ENCODE assay signal across 1 cellular context in the genomic region with DNA sequence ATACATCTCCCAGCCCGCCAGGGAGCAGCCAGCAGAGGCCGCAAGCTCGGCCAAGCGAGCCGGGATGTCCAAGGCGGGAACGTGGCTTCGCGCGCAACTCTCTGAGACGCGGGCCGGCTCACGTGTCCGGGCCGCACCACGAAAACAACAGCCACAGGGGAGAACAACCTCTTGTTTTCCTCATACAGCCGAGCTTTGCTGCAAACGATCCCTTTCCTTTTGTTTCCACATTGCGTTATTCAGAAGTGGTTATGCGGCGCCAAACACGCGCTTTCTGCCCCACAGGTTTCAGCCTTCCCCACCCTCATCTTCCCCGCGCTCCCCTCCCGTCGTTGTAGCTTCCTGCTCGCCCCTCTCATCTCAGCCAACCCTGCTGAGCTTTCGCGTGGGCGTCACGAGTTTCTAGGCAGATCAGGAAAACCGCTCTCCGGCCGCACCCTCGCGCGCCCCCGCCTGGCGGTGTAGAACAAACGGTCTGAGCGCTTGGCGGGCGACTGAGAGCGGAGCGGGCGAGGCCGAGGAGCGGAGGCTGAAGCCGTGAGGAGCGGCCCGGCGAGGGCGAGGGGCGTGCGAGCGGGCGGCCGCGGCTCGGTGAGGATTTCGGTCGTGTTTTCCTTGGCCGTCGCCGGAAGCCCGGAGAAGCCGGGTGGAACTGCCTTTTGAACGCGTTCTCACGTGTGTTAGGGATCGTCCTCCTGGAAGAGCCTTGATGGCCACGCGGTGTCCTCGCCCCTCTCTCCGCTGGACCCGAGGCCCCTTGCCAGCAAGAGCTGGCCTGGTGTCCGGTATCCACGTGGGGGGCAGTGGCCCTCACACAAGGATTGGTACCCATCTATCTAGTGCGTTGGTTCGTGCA.
TF ChIP-seq lines count a peak whose summit lies in the region.

No MANE protein-coding gene starts in this region.

TF ChIP-seq in HepG2, 621 proteins besides CTCF, POLR2A, EP300 and RAD21 (continued from another document and continues in another):
- no peak for TF ChIP-seq ZNF772 (CRISPR knock-in tag; IDR thresholded peaks at IDR 0.05)
- no peak for TF ChIP-seq HMGA1 (CRISPR knock-in tag; conservative IDR thresholded peaks at IDR 0.05)
- no peak for TF ChIP-seq POLR2G (IDR thresholded peaks at IDR 0.05; ENCODE audit: low read depth, low read length)
- TF ChIP-seq ZBTB7B (CRISPR knock-in tag; IDR thresholded peaks at IDR 0.05): no peak
- no peak for TF ChIP-seq ZNF7 (CRISPR knock-in tag; IDR thresholded peaks at IDR 0.05)
- TF ChIP-seq NFKB2 (CRISPR knock-in tag; IDR thresholded peaks at IDR 0.05; ENCODE audit: borderline replicate concordance): no peak
- no peak for TF ChIP-seq MAFF (IDR thresholded peaks at IDR 0.05; ENCODE audit: low read depth, low read length)
- TF ChIP-seq, protein P1, sequence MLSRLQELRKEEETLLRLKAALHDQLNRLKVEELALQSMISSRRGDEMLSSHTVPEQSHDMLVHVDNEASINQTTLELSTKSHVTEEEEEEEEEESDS (CRISPR knock-in tag; IDR thresholded peaks at IDR 0.05; ENCODE audit: borderline replicate concordance): no peak
- TF ChIP-seq SATB2 (CRISPR knock-in tag; IDR thresholded peaks at IDR 0.05): no peak
- TF ChIP-seq, protein P2, sequence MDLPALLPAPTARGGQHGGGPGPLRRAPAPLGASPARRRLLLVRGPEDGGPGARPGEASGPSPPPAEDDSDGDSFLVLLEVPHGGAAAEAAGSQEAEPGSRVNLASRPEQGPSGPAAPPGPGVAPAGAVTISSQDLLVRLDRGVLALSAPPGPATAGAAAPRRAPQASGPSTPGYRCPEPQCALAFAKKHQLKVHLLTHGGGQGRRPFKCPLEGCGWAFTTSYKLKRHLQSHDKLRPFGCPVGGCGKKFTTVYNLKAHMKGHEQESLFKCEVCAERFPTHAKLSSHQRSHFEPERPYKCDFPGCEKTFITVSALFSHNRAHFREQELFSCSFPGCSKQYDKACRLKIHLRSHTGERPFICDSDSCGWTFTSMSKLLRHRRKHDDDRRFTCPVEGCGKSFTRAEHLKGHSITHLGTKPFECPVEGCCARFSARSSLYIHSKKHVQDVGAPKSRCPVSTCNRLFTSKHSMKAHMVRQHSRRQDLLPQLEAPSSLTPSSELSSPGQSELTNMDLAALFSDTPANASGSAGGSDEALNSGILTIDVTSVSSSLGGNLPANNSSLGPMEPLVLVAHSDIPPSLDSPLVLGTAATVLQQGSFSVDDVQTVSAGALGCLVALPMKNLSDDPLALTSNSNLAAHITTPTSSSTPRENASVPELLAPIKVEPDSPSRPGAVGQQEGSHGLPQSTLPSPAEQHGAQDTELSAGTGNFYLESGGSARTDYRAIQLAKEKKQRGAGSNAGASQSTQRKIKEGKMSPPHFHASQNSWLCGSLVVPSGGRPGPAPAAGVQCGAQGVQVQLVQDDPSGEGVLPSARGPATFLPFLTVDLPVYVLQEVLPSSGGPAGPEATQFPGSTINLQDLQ (CRISPR knock-in tag; IDR thresholded peaks at IDR 0.05): no peak
- no peak for TF ChIP-seq ZNF3 (CRISPR knock-in tag; IDR thresholded peaks at IDR 0.05)
- TF ChIP-seq ZNF350 (CRISPR knock-in tag; IDR thresholded peaks at IDR 0.05; ENCODE audit: borderline replicate concordance, low read depth): 0 out of 2 replicates have a peak, but pooled peaks have one; percentile 9
- no peak for TF ChIP-seq STAT5B (CRISPR knock-in tag; IDR thresholded peaks at IDR 0.05)
- no peak for TF ChIP-seq ZNF253 (CRISPR knock-in tag; IDR thresholded peaks at IDR 0.05; ENCODE audit: borderline replicate concordance)
- no peak for TF ChIP-seq ZNF180 (CRISPR knock-in tag; IDR thresholded peaks at IDR 0.05; ENCODE audit: borderline replicate concordance, low read depth)
- TF ChIP-seq ZNF563 (CRISPR knock-in tag; IDR thresholded peaks at IDR 0.05): no peak
- TF ChIP-seq, protein P3, sequence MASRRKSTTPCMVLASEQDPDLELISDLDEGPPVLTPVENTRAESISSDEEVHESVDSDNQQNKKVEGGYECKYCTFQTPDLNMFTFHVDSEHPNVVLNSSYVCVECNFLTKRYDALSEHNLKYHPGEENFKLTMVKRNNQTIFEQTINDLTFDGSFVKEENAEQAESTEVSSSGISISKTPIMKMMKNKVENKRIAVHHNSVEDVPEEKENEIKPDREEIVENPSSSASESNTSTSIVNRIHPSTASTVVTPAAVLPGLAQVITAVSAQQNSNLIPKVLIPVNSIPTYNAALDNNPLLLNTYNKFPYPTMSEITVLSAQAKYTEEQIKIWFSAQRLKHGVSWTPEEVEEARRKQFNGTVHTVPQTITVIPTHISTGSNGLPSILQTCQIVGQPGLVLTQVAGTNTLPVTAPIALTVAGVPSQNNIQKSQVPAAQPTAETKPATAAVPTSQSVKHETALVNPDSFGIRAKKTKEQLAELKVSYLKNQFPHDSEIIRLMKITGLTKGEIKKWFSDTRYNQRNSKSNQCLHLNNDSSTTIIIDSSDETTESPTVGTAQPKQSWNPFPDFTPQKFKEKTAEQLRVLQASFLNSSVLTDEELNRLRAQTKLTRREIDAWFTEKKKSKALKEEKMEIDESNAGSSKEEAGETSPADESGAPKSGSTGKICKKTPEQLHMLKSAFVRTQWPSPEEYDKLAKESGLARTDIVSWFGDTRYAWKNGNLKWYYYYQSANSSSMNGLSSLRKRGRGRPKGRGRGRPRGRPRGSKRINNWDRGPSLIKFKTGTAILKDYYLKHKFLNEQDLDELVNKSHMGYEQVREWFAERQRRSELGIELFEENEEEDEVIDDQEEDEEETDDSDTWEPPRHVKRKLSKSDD (CRISPR knock-in tag; IDR thresholded peaks at IDR 0.05; ENCODE audit: low read depth): peak; percentile 83
- TF ChIP-seq, protein P4, sequence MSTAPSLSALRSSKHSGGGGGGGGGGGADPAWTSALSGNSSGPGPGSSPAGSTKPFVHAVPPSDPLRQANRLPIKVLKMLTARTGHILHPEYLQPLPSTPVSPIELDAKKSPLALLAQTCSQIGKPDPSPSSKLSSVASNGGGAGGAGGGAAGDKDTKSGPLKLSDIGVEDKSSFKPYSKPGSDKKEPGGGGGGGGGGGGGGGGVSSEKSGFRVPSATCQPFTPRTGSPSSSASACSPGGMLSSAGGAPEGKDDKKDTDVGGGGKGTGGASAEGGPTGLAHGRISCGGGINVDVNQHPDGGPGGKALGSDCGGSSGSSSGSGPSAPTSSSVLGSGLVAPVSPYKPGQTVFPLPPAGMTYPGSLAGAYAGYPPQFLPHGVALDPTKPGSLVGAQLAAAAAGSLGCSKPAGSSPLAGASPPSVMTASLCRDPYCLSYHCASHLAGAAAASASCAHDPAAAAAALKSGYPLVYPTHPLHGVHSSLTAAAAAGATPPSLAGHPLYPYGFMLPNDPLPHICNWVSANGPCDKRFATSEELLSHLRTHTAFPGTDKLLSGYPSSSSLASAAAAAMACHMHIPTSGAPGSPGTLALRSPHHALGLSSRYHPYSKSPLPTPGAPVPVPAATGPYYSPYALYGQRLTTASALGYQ (CRISPR knock-in tag; IDR thresholded peaks at IDR 0.05): no peak
- TF ChIP-seq SALL1 (CRISPR knock-in tag; IDR thresholded peaks at IDR 0.05): peak; percentile 43; the same call in 1 of the 2 replicates
- TF ChIP-seq ATM (IDR thresholded peaks at IDR 0.05; ENCODE audit: borderline replicate concordance): no peak
- no peak for TF ChIP-seq ZEB1 (IDR thresholded peaks at IDR 0.05; ENCODE audit: insufficient replicate concordance, low read depth)
- TF ChIP-seq, protein P5, sequence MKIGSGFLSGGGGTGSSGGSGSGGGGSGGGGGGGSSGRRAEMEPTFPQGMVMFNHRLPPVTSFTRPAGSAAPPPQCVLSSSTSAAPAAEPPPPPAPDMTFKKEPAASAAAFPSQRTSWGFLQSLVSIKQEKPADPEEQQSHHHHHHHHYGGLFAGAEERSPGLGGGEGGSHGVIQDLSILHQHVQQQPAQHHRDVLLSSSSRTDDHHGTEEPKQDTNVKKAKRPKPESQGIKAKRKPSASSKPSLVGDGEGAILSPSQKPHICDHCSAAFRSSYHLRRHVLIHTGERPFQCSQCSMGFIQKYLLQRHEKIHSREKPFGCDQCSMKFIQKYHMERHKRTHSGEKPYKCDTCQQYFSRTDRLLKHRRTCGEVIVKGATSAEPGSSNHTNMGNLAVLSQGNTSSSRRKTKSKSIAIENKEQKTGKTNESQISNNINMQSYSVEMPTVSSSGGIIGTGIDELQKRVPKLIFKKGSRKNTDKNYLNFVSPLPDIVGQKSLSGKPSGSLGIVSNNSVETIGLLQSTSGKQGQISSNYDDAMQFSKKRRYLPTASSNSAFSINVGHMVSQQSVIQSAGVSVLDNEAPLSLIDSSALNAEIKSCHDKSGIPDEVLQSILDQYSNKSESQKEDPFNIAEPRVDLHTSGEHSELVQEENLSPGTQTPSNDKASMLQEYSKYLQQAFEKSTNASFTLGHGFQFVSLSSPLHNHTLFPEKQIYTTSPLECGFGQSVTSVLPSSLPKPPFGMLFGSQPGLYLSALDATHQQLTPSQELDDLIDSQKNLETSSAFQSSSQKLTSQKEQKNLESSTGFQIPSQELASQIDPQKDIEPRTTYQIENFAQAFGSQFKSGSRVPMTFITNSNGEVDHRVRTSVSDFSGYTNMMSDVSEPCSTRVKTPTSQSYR (CRISPR knock-in tag; IDR thresholded peaks at IDR 0.05; ENCODE audit: borderline replicate concordance): no peak
- no peak for TF ChIP-seq MTF1 (CRISPR knock-in tag; IDR thresholded peaks at IDR 0.05)
- no peak for TF ChIP-seq AGO1 (IDR thresholded peaks at IDR 0.05; ENCODE audit: low read depth, low read length, poor library complexity, severe bottlenecking)
- TF ChIP-seq AGO2 (optimal IDR thresholded peaks at IDR 0.05; ENCODE audit: low read depth, low read length): no peak
- TF ChIP-seq ZNF841 (CRISPR knock-in tag; IDR thresholded peaks at IDR 0.05; ENCODE audit: borderline replicate concordance): no peak
- TF ChIP-seq ZNF17 (CRISPR knock-in tag; IDR thresholded peaks at IDR 0.05): no peak
- no peak for TF ChIP-seq RXRB (CRISPR knock-in tag; IDR thresholded peaks at IDR 0.05; ENCODE audit: borderline replicate concordance)
- TF ChIP-seq, protein P6, sequence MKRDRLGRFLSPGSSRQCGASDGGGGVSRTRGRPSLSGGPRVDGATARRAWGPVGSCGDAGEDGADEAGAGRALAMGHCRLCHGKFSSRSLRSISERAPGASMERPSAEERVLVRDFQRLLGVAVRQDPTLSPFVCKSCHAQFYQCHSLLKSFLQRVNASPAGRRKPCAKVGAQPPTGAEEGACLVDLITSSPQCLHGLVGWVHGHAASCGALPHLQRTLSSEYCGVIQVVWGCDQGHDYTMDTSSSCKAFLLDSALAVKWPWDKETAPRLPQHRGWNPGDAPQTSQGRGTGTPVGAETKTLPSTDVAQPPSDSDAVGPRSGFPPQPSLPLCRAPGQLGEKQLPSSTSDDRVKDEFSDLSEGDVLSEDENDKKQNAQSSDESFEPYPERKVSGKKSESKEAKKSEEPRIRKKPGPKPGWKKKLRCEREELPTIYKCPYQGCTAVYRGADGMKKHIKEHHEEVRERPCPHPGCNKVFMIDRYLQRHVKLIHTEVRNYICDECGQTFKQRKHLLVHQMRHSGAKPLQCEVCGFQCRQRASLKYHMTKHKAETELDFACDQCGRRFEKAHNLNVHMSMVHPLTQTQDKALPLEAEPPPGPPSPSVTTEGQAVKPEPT (CRISPR knock-in tag; IDR thresholded peaks at IDR 0.05; ENCODE audit: low read depth): no peak
- TF ChIP-seq CEBPG (CRISPR knock-in tag; IDR thresholded peaks at IDR 0.05): no peak
- TF ChIP-seq, protein P7, sequence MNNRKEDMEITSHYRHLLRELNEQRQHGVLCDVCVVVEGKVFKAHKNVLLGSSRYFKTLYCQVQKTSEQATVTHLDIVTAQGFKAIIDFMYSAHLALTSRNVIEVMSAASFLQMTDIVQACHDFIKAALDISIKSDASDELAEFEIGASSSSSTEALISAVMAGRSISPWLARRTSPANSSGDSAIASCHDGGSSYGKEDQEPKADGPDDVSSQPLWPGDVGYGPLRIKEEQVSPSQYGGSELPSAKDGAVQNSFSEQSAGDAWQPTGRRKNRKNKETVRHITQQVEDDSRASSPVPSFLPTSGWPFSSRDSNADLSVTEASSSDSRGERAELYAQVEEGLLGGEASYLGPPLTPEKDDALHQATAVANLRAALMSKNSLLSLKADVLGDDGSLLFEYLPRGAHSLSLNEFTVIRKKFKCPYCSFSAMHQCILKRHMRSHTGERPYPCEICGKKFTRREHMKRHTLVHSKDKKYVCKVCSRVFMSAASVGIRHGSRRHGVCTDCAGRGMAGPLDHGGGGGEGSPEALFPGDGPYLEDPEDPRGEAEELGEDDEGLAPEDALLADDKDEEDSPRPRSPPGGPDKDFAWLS (CRISPR knock-in tag; IDR thresholded peaks at IDR 0.05; ENCODE audit: borderline replicate concordance): no peak
- TF ChIP-seq SP140L (CRISPR knock-in tag; IDR thresholded peaks at IDR 0.05; ENCODE audit: borderline replicate concordance): no peak
- TF ChIP-seq ZNF335 (CRISPR knock-in tag; IDR thresholded peaks at IDR 0.05): no peak
- no peak for TF ChIP-seq ZNF775 (CRISPR knock-in tag; IDR thresholded peaks at IDR 0.05; ENCODE audit: borderline replicate concordance)
- peak; percentile 50; the same call in 1 of the 2 replicates for TF ChIP-seq RCOR2 (CRISPR knock-in tag; IDR thresholded peaks at IDR 0.05)
- TF ChIP-seq, protein P8, sequence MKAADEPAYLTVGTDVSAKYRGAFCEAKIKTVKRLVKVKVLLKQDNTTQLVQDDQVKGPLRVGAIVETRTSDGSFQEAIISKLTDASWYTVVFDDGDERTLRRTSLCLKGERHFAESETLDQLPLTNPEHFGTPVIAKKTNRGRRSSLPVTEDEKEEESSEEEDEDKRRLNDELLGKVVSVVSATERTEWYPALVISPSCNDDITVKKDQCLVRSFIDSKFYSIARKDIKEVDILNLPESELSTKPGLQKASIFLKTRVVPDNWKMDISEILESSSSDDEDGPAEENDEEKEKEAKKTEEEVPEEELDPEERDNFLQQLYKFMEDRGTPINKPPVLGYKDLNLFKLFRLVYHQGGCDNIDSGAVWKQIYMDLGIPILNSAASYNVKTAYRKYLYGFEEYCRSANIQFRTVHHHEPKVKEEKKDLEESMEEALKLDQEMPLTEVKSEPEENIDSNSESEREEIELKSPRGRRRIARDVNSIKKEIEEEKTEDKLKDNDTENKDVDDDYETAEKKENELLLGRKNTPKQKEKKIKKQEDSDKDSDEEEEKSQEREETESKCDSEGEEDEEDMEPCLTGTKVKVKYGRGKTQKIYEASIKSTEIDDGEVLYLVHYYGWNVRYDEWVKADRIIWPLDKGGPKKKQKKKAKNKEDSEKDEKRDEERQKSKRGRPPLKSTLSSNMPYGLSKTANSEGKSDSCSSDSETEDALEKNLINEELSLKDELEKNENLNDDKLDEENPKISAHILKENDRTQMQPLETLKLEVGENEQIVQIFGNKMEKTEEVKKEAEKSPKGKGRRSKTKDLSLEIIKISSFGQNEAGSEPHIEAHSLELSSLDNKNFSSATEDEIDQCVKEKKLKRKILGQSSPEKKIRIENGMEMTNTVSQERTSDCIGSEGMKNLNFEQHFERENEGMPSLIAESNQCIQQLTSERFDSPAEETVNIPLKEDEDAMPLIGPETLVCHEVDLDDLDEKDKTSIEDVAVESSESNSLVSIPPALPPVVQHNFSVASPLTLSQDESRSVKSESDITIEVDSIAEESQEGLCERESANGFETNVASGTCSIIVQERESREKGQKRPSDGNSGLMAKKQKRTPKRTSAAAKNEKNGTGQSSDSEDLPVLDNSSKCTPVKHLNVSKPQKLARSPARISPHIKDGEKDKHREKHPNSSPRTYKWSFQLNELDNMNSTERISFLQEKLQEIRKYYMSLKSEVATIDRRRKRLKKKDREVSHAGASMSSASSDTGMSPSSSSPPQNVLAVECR (CRISPR knock-in tag; IDR thresholded peaks at IDR 0.05; ENCODE audit: borderline replicate concordance): no peak
- TF ChIP-seq ZNF546 (CRISPR knock-in tag; conservative IDR thresholded peaks at IDR 0.05): no peak
- TF ChIP-seq BCL6 (CRISPR knock-in tag; IDR thresholded peaks at IDR 0.05): no peak
- no peak for TF ChIP-seq CHCHD3 (CRISPR knock-in tag; IDR thresholded peaks at IDR 0.05)
- TF ChIP-seq MXI1 (IDR thresholded peaks at IDR 0.05; ENCODE audit: borderline replicate concordance, low read depth, low read length): no peak; the same call in 2 of the 3 replicates
- TF ChIP-seq ZSCAN25 (CRISPR knock-in tag; IDR thresholded peaks at IDR 0.05): no peak
- no peak for TF ChIP-seq BRD4 (CRISPR knock-in tag; IDR thresholded peaks at IDR 0.05)
- no peak for TF ChIP-seq ZNF543 (CRISPR knock-in tag; IDR thresholded peaks at IDR 0.05)
- no peak for TF ChIP-seq ZFP90 (CRISPR knock-in tag; IDR thresholded peaks at IDR 0.05; ENCODE audit: borderline replicate concordance)
